In the genomic region with DNA sequence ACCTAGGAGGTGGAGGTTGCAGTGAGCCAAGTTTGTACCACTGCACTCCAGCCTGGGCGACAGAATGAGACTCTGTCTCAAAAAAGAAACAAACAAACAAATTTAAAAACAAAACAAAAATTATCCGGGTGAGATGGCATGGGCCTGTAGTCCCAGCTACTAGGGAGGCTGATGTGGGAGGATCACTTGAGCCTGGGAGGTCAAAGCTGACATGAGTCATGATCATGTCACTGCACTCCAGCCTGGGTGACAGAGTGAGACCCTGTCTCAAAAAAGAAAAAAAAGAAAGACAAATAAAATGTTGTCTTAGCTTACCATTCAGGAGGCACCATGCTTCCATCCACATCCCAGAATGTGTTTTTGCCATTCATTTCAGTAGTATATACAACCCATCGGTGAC, we compare ENCODE assay signal across 7 cellular contexts. TPM values are rescaled to one million over a fixed set of nuclear protein-coding genes. Genes with fewer than 3 reads are reported as not detected.
DNase-seq lines count a peak whose midpoint lies in the region; ATAC-seq, FAIRE-seq and TF ChIP-seq lines count a peak whose summit lies in the region.
"Not testable (repeated sequence)": the region's sequence is repeated elsewhere in the genome, so short reads cannot be mapped to it uniquely, and the experiment has no call there.

No MANE protein-coding gene starts in this region.

- not testable (repeated sequence) for H3K27ac Mint-ChIP-seq in activated CD4-positive, alpha-beta T cell treated with anti-CD3 and anti-CD28 coated beads for 36 hours
- peak overlapping the region; percentile 86 for H3K27ac Mint-ChIP-seq in astrocyte (ENCODE audit: unreplicated experiment)

- H3K36me3 Mint-ChIP-seq in activated CD4-positive, alpha-beta T cell treated with anti-CD3 and anti-CD28 coated beads for 36 hours (ENCODE audit: low read depth) = peaks cover 38% of the 10 kb centered on the region
- H3K36me3 Mint-ChIP-seq in astrocyte (ENCODE audit: low read depth, unreplicated experiment) = not testable (repeated sequence)

- H3K27me3 Mint-ChIP-seq in activated CD4-positive, alpha-beta T cell treated with anti-CD3 and anti-CD28 coated beads for 36 hours; astrocyte (ENCODE audit: low read depth, unreplicated experiment): not testable (repeated sequence)

- H3F3A ChIP-seq in PC-9 (ENCODE audit: insufficient read depth, low read depth) = not testable (repeated sequence)

- not testable (repeated sequence) for H3K9me2 ChIP-seq in PC-9 (ENCODE audit: insufficient read depth)

- FAIRE-seq in astrocyte (lab: Jason Lieb, UNC); keratinocyte (lab: Jason Lieb, UNC): not testable (repeated sequence)

- POLR2A ChIA-PET in PC-9 (lab: Charles Lee; ENCODE audit: unreplicated experiment) = not testable (repeated sequence)
- POLR2A ChIA-PET in activated CD4-positive, alpha-beta T cell treated with anti-CD3 and anti-CD28 coated beads for 36 hours (lab: Charles Lee) = interaction anchor here (0.7 kb wide), 1 partner anchor 71 kb away, joined by 4 read pairs; no protein-coding TSS in a partner anchor

- not testable (repeated sequence) for H3K9me3 ChIP-seq in PC-9 (ENCODE audit: insufficient read depth, low read depth); astrocyte (ENCODE audit: insufficient read depth, low read depth, low read length); mammary epithelial cell (replicated peaks; ENCODE audit: insufficient read depth, low read length); keratinocyte (ENCODE audit: control insufficient read depth, low read depth, low read length); osteoblast (ENCODE audit: low read depth, low read length)

- CTCF ChIA-PET in PC-9 (lab: Charles Lee); mammary epithelial cell (lab: Charles Lee; ENCODE audit: low non-redundant PET): not testable (repeated sequence)
- CTCF ChIA-PET in activated CD4-positive, alpha-beta T cell treated with anti-CD3 and anti-CD28 coated beads for 36 hours (lab: Charles Lee) = interaction anchor here (0.7 to 1.0 kb wide), 3 partner anchors 10 to 132 kb away, joined by 3 read pairs; partner anchors contain the start of gene NDUFA12

- dilution Hi-C loops in mammary epithelial cell (cut with HindIII; ENCODE audit: low sequenced_read_pairs); keratinocyte (cut with MboI; ENCODE audit: extremely low pct_ligation_motif_present, low sequenced_read_pairs): not testable (repeated sequence)

- DNase-seq in ELR (ENCODE audit: low read depth) = peak; percentile 29
- DNase-seq in PC-9; activated CD4-positive, alpha-beta T cell treated with anti-CD3 and anti-CD28 coated beads for 36 hours; astrocyte (ENCODE audit: low read depth); mammary epithelial cell; keratinocyte (ENCODE audit: low read depth, low spot score); osteoblast (ENCODE audit: insufficient read length, low spot score, missing footprints): not testable (repeated sequence)

- H3K4me2 ChIP-seq in PC-9 (0 out of 2 replicates have a peak overlapping the region, but pooled peaks have one; percentile 19), astrocyte (ENCODE audit: low read length) (peak overlapping the region; percentile 8), mammary epithelial cell (ENCODE audit: insufficient read depth, low read depth, low read length) (peak overlapping the region; percentile 43), keratinocyte (ENCODE audit: control insufficient read depth, extremely low read depth, insufficient read depth, low read depth, low read length) (peak overlapping the region; percentile 64)
- H3K4me2 ChIP-seq in osteoblast (ENCODE audit: insufficient read depth, low read length) = not testable (repeated sequence)

- not testable (repeated sequence) for H3K27ac ChIP-seq in PC-9
- H3K27ac ChIP-seq in astrocyte (ENCODE audit: low read depth, low read length) = peak overlapping the region; percentile 28
- peak overlapping the region; percentile 19 for H3K27ac ChIP-seq in mammary epithelial cell (ENCODE audit: insufficient read depth, low read depth, low read length)
- H3K27ac ChIP-seq in keratinocyte (ENCODE audit: control insufficient read depth, insufficient read depth, low read length) = peak overlapping the region; percentile 63
- peak overlapping the region; percentile 1 for H3K27ac ChIP-seq in osteoblast (ENCODE audit: low read depth, low read length)

- not testable (repeated sequence) for H3K27me3 ChIP-seq in PC-9 (ENCODE audit: insufficient read depth, low read depth); astrocyte (ENCODE audit: insufficient read depth, low read length); mammary epithelial cell (ENCODE audit: insufficient read depth, low read length); keratinocyte (ENCODE audit: control insufficient read depth, extremely low read depth, insufficient read depth, low read length); osteoblast (ENCODE audit: insufficient read depth, low read length)

- BruUV-seq in PC-9 (replicated peaks; lab: Mats Ljungman, UMichigan); mammary epithelial cell (replicated peaks; lab: Mats Ljungman, UMichigan): not testable (repeated sequence)

- intact Hi-C loops in PC-9 (cut with micrococcal nuclease; ENCODE audit: unreplicated experiment); activated CD4-positive, alpha-beta T cell treated with anti-CD3 and anti-CD28 coated beads for 36 hours (cut with DNase I, micrococcal nuclease); mammary epithelial cell (cut with micrococcal nuclease): not testable (repeated sequence)

- not testable (repeated sequence) for H3K36me3 ChIP-seq in PC-9 (ENCODE audit: low read depth); astrocyte (ENCODE audit: insufficient read depth, low read length); keratinocyte (ENCODE audit: control insufficient read depth in 2 of 2, extremely low read depth in 1 of 2, insufficient read depth in 2 of 2, low read length in 2 of 2)
- peaks cover 14% of the 10 kb centered on the region for H3K36me3 ChIP-seq in mammary epithelial cell (ENCODE audit: insufficient read depth, low read length)
- peaks cover 16% of the 10 kb centered on the region for H3K36me3 ChIP-seq in osteoblast (ENCODE audit: insufficient read depth, low read length)

- H2AFZ ChIP-seq in PC-9; astrocyte (ENCODE audit: low read depth, low read length); mammary epithelial cell (ENCODE audit: low read depth, low read length); keratinocyte (ENCODE audit: control insufficient read depth, low read length); osteoblast (ENCODE audit: low read length): not testable (repeated sequence)

- not testable (repeated sequence) for H3K4me3 ChIP-seq in PC-9; astrocyte (ENCODE audit: insufficient read depth, low read depth, low read length); mammary epithelial cell (replicated peaks in 1 of 3; ENCODE audit: insufficient read depth in 1 of 3, low read depth in 2 of 3, low read length in 3 of 3); keratinocyte (ENCODE audit: control insufficient read depth in 2 of 3, extremely low read depth in 1 of 3, insufficient read depth in 2 of 3, low read depth in 1 of 3, low read length in 3 of 3); osteoblast (ENCODE audit: insufficient read depth, low read length)

- H3K9me1 ChIP-seq in keratinocyte (ENCODE audit: control insufficient read depth, extremely low read depth, insufficient read depth, low read length) = not testable (repeated sequence)

- TF ChIP-seq CTCF in PC-9 (conservative IDR thresholded peaks at IDR 0.05); astrocyte (IDR thresholded peaks at IDR 0.05; ENCODE audit: insufficient read depth, low read depth, low read length); mammary epithelial cell (conservative IDR thresholded peaks at IDR 0.05 in 1 of 2, IDR thresholded peaks at IDR 0.05 in 1 of 2; ENCODE audit: extremely low read depth in 1 of 2, insufficient read depth in 1 of 2, low read depth in 1 of 2, low read length in 2 of 2); keratinocyte (optimal IDR thresholded peaks at IDR 0.05 in 1 of 3, IDR thresholded peaks at IDR 0.05 in 1 of 3, conservative IDR thresholded peaks at IDR 0.05 in 1 of 3; ENCODE audit: extremely low read depth in 1 of 3, insufficient read depth in 2 of 3, low read length in 3 of 3); osteoblast (IDR thresholded peaks at IDR 0.05; ENCODE audit: extremely low read depth, low read depth, low read length): not testable (repeated sequence)

- H3K4me3 Mint-ChIP-seq in activated CD4-positive, alpha-beta T cell treated with anti-CD3 and anti-CD28 coated beads for 36 hours; astrocyte (ENCODE audit: unreplicated experiment): not testable (repeated sequence)

- WGBS in mammary epithelial cell (ENCODE audit: low coverage, missing lambda C conversion rate) = 100% methylated on average over 2 of the region's 3 CpGs

- peak; percentile 56 for ATAC-seq in activated CD4-positive, alpha-beta T cell treated with anti-CD3 and anti-CD28 coated beads for 36 hours

- in situ Hi-C loops in mammary epithelial cell (cut with MboI; ENCODE audit: low sequenced_read_pairs in 2 of 2) = not testable (repeated sequence)

- not testable (repeated sequence) for H3K9ac ChIP-seq in astrocyte (ENCODE audit: low read length); mammary epithelial cell (ENCODE audit: insufficient read depth, low read length); keratinocyte (ENCODE audit: control insufficient read depth, extremely low read depth, insufficient read depth, low read length)

- H3K9me3 Mint-ChIP-seq in activated CD4-positive, alpha-beta T cell treated with anti-CD3 and anti-CD28 coated beads for 36 hours (ENCODE audit: low read depth); astrocyte (ENCODE audit: unreplicated experiment): not testable (repeated sequence)

- not testable (repeated sequence) for H4K20me1 ChIP-seq in PC-9 (ENCODE audit: insufficient read depth); astrocyte (ENCODE audit: insufficient read depth, low read length); mammary epithelial cell (ENCODE audit: insufficient read depth, low read length); keratinocyte (ENCODE audit: control insufficient read depth, extremely low read depth, insufficient read depth, low read length); osteoblast (ENCODE audit: insufficient read depth, low read length)

- peaks cover 43% of the 10 kb centered on the region for H3K4me1 Mint-ChIP-seq in activated CD4-positive, alpha-beta T cell treated with anti-CD3 and anti-CD28 coated beads for 36 hours
- not testable (repeated sequence) for H3K4me1 Mint-ChIP-seq in astrocyte (ENCODE audit: low read depth, unreplicated experiment)

- peaks cover 14% of the 10 kb centered on the region for H3K4me1 ChIP-seq in PC-9 (replicated peaks; ENCODE audit: insufficient read depth)
- H3K4me1 ChIP-seq in astrocyte (ENCODE audit: insufficient read depth, low read length); osteoblast (ENCODE audit: insufficient read depth, low read length): not testable (repeated sequence)
- peaks cover 12% of the 10 kb centered on the region for H3K4me1 ChIP-seq in mammary epithelial cell (ENCODE audit: insufficient read depth, low read length)
- H3K4me1 ChIP-seq in keratinocyte (ENCODE audit: control insufficient read depth, extremely low read depth, insufficient read depth, low read length) = peaks cover 10% of the 10 kb centered on the region

- H3K79me2 ChIP-seq in PC-9 (ENCODE audit: low read depth) (peaks cover 20% of the 10 kb centered on the region), astrocyte (ENCODE audit: insufficient read depth, low read length) (peaks cover 25% of the 10 kb centered on the region), mammary epithelial cell (ENCODE audit: insufficient read depth, low read length) (peaks cover 35% of the 10 kb centered on the region), keratinocyte (ENCODE audit: control insufficient read depth, insufficient read depth, low read length) (peaks cover 14% of the 10 kb centered on the region), osteoblast (ENCODE audit: insufficient read depth, low read length) (peaks cover 28% of the 10 kb centered on the region)

RNA-seq across cellular contexts. Expression of gene NDUFA12, which starts 9.6 kb away (rescaled TPM):
- 86.4 and 108 TPM in 2 replicates for total RNA-seq in PC-9 (2021)
- total RNA-seq in activated CD4-positive, alpha-beta T cell treated with anti-CD3 and anti-CD28 coated beads for 36 hours = 100 to 1,000 TPM; 135 to 194 TPM
- total RNA-seq in astrocyte = 107 and 112 TPM in 2 replicates
- 100 to 1,000 TPM in 1 of 2 donors, 10 to 100 TPM in 1; 64.0 to 115 TPM for total RNA-seq in mammary epithelial cell
- polyA plus RNA-seq in mammary epithelial cell = 129 TPM
- 85.5 TPM for polyA minus RNA-seq in mammary epithelial cell
- polyA plus RNA-seq in keratinocyte = 151 to 215 TPM (median 152 TPM) in 3 replicates
- 140 TPM for polyA plus RNA-seq in keratinocyte (2011; ENCODE audit: low read depth)
- 160 and 281 TPM in 2 replicates for polyA plus RNA-seq in keratinocyte (2011; cell fraction: cytosol; rRNA removed)
- polyA plus RNA-seq in keratinocyte (2011; cell fraction: nucleus; rRNA removed) = 89.2 and 116 TPM in 2 replicates
- 166 and 187 TPM in 2 replicates for polyA plus RNA-seq in keratinocyte (2012; ENCODE audit: low replicate concordance)
- 17.7 to 79.7 TPM (median 45.5 TPM) in 3 replicates for polyA minus RNA-seq in keratinocyte
- polyA minus RNA-seq in keratinocyte (2011; cell fraction: cytosol; rRNA and poly(A)+ RNA removed) = 81.7 TPM
- 17.0 and 24.4 TPM in 2 replicates for polyA minus RNA-seq in keratinocyte (2011; cell fraction: nucleus; rRNA and poly(A)+ RNA removed)
- total RNA-seq in osteoblast = 49.2 and 66.6 TPM in 2 replicates
